In genomic region chr7:11988186-11988585, GRCh38 we compare ENCODE assay signal across 2 cellular contexts.
TF ChIP-seq lines count a peak whose summit lies in the region.

No MANE protein-coding gene starts in this region.

TF ChIP-seq in SK-N-SH, 30 proteins besides CTCF, POLR2A, EP300 and RAD21 (continued from another document):
- TF ChIP-seq ZBTB33 (IDR thresholded peaks at IDR 0.05; ENCODE audit: borderline replicate concordance, low read depth) (no peak), RFX5 (IDR thresholded peaks at IDR 0.05; ENCODE audit: low read length) (no peak), PBX3 (IDR thresholded peaks at IDR 0.05) (no peak), REST (IDR thresholded peaks at IDR 0.05; ENCODE audit: low read depth, low read length) (no peak), USF2 (IDR thresholded peaks at IDR 0.05; ENCODE audit: borderline replicate concordance, low read depth, low read length) (no peak)

TF ChIP-seq in SK-N-SH treated with all-trans-retinoic acid at 6 μM for 48 hours, 23 proteins besides CTCF, POLR2A, EP300 and RAD21 (continued from another document):
- TF ChIP-seq ZC3H10 (CRISPR knock-in tag; IDR thresholded peaks at IDR 0.05), result no peak
- no peak for TF ChIP-seq PATZ1 (CRISPR knock-in tag; IDR thresholded peaks at IDR 0.05; ENCODE audit: borderline replicate concordance)
- TF ChIP-seq ESRRG (CRISPR knock-in tag; IDR thresholded peaks at IDR 0.05), result no peak
- TF ChIP-seq PPARA (CRISPR knock-in tag; IDR thresholded peaks at IDR 0.05; ENCODE audit: borderline replicate concordance), result no peak
- TF ChIP-seq ZNF565 (CRISPR knock-in tag; conservative IDR thresholded peaks at IDR 0.05; ENCODE audit: low read depth), result no peak
